ENCODE assay signal across 21 cellular contexts in the genomic region with DNA sequence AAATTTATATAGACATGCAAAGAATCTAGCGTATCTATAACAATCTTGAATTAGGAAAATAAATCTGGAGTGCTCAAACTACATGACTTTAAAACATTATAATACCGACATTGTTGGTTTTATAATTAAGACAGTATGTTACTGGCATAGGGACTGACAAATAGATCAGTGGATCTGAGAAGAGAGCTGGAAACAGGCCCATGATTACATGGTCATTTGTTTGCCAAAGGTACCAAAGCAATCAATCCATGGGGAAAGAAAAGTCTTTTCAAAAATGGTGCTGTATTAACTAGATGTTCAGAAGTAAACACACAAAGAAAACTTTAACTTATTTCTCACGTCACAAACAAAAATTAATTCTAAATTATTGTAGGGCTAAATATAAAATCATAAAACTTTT.
"Had no signal": no experiment of that assay in that cellular context is flagged by ENCODE, and none has a peak within 500 bp of the region (broad histone marks: within the 10 kb centered on the region; RNA-seq: fewer than 3 reads in every experiment).

No MANE protein-coding gene starts in this region.

- DNase-seq: Kasumi-1; MM.1S; NCI-H1092 treated with DMSO at 0.1 percent for 48 hours; NCI-H1436; NCI-H187; NCI-H2029; NCI-H2081 treated with DMSO at 0.1 percent for 48 hours; NCI-H2171; NCI-H226; NCI-H524; NCI-H526 treated with DMSO at 0.1 percent for 48 hours; NCI-H748 treated with DMSO at 0.1 percent for 48 hours; NK-92 treated with Interleukin-12 subunit alpha and Interleukin-12 subunit beta, amount 100 ng/mL, for 24 hours; PC-3; SHP77; SJCRH30 had no signal

- ATAC-seq: K562, Panc1, PC-3, SK-N-SH treated with all-trans-retinoic acid at 6 μM for 48 hours had no signal

- H3K4me3 ChIP-seq: K562, SJCRH30 had no signal

- H3K9me3 ChIP-seq: SJCRH30 had no signal

- H3K27ac ChIP-seq: KMS-11, RWPE1, SJCRH30 had no signal

- H3K36me3 ChIP-seq: SJCRH30 had no signal

- H3K27me3 ChIP-seq: SJCRH30 had no signal
